ENCODE assay signal across 27 cellular contexts in the genomic region with DNA sequence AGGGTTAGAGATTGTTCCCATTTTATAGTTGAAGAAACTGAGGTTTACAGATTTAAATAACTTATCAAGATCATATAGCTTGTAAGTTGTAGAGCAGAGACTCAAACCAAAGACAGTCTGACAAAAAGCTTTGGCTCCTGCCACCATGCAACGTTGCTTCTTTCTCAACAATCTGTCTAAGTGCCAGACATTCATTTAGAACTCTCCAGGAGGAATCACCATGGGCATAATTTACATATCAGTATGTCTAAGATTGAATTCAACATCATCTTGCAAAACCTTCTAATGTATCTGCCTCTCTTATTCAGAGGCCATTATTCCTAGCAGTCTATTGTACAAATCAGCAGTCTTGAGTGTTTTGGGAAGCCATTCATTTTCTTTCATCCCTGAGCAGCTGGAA.
"Had no signal": no experiment of that assay in that cellular context is flagged by ENCODE, and none has a peak within 500 bp of the region (broad histone marks: within the 10 kb centered on the region; RNA-seq: fewer than 3 reads in every experiment).

No MANE protein-coding gene starts in this region.

- H3K4me3 Mint-ChIP-seq: dendritic cell treated with granulocyte-macrophage colony-stimulating factor and Interleukin-4, amounts not matched to agents 40 ng/mL and 50 ng/mL, for 4 days; mesothelial cell of epicardium; naive thymus-derived CD4-positive, alpha-beta T cell; nephron; stimulated activated memory B cell treated with anti-CD40 and anti-IgM and Interleukin-4, amounts not matched to agents 10 μg/mL and 1 μg/mL and 100 μg/mL, for 72 hours; type B pancreatic cell had no signal

- H3K27me3 ChIP-seq: colonic mucosa, esophagus muscularis mucosa, heart right ventricle, left lung, sigmoid colon, spleen, testis, tibial artery had no signal

- H3K4me1 ChIP-seq: colonic mucosa, left lung, psoas muscle, spleen had no signal

- H3K9me3 ChIP-seq: colonic mucosa, esophagus muscularis mucosa, left lung, mucosa of descending colon, psoas muscle, sigmoid colon, spleen, testis, tibial artery had no signal

- H3K9me3 Mint-ChIP-seq: dendritic cell treated with granulocyte-macrophage colony-stimulating factor and Interleukin-4, amounts not matched to agents 40 ng/mL and 50 ng/mL, for 4 days; type B pancreatic cell had no signal

- H3K27ac Mint-ChIP-seq: dendritic cell treated with granulocyte-macrophage colony-stimulating factor and Interleukin-4, amounts not matched to agents 40 ng/mL and 50 ng/mL, for 4 days; naive thymus-derived CD4-positive, alpha-beta T cell; nephron; stimulated activated memory B cell treated with anti-CD40 and anti-IgM and Interleukin-4, amounts not matched to agents 10 μg/mL and 1 μg/mL and 100 μg/mL, for 72 hours; type B pancreatic cell had no signal

- H3K36me3 Mint-ChIP-seq: naive thymus-derived CD4-positive, alpha-beta T cell; stimulated activated memory B cell treated with anti-CD40 and anti-IgM and Interleukin-4, amounts not matched to agents 10 μg/mL and 1 μg/mL and 100 μg/mL, for 72 hours; type B pancreatic cell had no signal

- H3K27me3 Mint-ChIP-seq: dendritic cell treated with granulocyte-macrophage colony-stimulating factor and Interleukin-4, amounts not matched to agents 40 ng/mL and 50 ng/mL, for 4 days; naive thymus-derived CD4-positive, alpha-beta T cell; stimulated activated memory B cell treated with anti-CD40 and anti-IgM and Interleukin-4, amounts not matched to agents 10 μg/mL and 1 μg/mL and 100 μg/mL, for 72 hours; type B pancreatic cell had no signal

- H3K36me3 ChIP-seq: colonic mucosa, esophagus muscularis mucosa, heart right ventricle, left lung, sigmoid colon, spleen, tibial artery had no signal

- DNase-seq: colonic mucosa; effector CD8-positive, alpha-beta T cell; foreskin melanocyte; glutamatergic neuron; heart right ventricle; hippocampal formation; left cardiac atrium; left lung; mesenchymal stem cell; mucosa of descending colon; naive thymus-derived CD4-positive, alpha-beta T cell; nucleus accumbens; psoas muscle; right cardiac atrium; sigmoid colon; spleen; stimulated activated CD4-positive, alpha-beta T cell treated with anti-CD3 and anti-CD28 coated beads, Interleukin-4, amount 100 ng/mL, for 4 hours; stimulated activated naive CD8-positive, alpha-beta T cell treated with anti-CD3 and anti-CD28 coated beads, Interleukin-15, Interleukin-2, amounts not matched to agents 100 U/mL and 50 U/mL, for 24 hours; substantia nigra; testis; tibial artery had no signal

- H3K27ac ChIP-seq: colonic mucosa, esophagus muscularis mucosa, heart right ventricle, left lung, psoas muscle, sigmoid colon, spleen, testis, tibial artery had no signal

- H3K4me3 ChIP-seq: colonic mucosa, esophagus muscularis mucosa, heart right ventricle, left lung, mucosa of descending colon, psoas muscle, sigmoid colon, spleen, testis, tibial artery had no signal

- ATAC-seq: heart right ventricle; left cardiac atrium; left lung; mucosa of descending colon; naive thymus-derived CD4-positive, alpha-beta T cell; psoas muscle; right cardiac atrium; stimulated activated memory B cell treated with anti-CD40 and anti-IgM and Interleukin-4, amounts not matched to agents 10 μg/mL and 1 μg/mL and 100 μg/mL, for 72 hours; stimulated activated naive CD8-positive, alpha-beta T cell treated with anti-CD3 and anti-CD28 coated beads, Interleukin-15, Interleukin-2, amounts not matched to agents 100 U/mL and 50 U/mL, for 24 hours had no signal

- H3K4me1 Mint-ChIP-seq: stimulated activated memory B cell treated with anti-CD40 and anti-IgM and Interleukin-4, amounts not matched to agents 10 μg/mL and 1 μg/mL and 100 μg/mL, for 72 hours had no signal
